20 cellular contexts compared by ENCODE assay signal in genomic region chr2:16094851-16095250, GRCh38.
"Had no signal": no experiment of that assay in that cellular context is flagged by ENCODE, and none has a peak within 500 bp of the region (broad histone marks: within the 10 kb centered on the region; RNA-seq: fewer than 3 reads in every experiment).

No MANE protein-coding gene starts in this region.

- H3K27me3 ChIP-seq: breast epithelium, upper lobe of right lung had no signal

- H3K4me3 ChIP-seq: breast epithelium, lower lobe of right lung, skin epidermis, upper lobe of right lung had no signal

- H3K4me1 ChIP-seq: breast epithelium, lower lobe of right lung, upper lobe of right lung had no signal

- H3K9me3 ChIP-seq: breast epithelium, lower lobe of right lung, upper lobe of right lung had no signal

- H3K36me3 ChIP-seq: breast epithelium, lower lobe of right lung, upper lobe of right lung had no signal

- H3K27ac ChIP-seq: breast epithelium, lower lobe of right lung, skin epidermis, upper lobe of right lung had no signal

- ATAC-seq: activated naive CD4-positive, alpha-beta T cell treated with anti-CD3 and anti-CD28 coated beads, Interleukin-2, amount 50 U/mL, for 72 hours; activated T-cell treated with anti-CD3 and anti-CD28 coated beads, Interleukin-2, amount 50 U/mL, for 72 hours; esophagus mucosa; natural killer cell; sciatic nerve; upper lobe of right lung had no signal

- DNase-seq: activated CD4-positive, alpha-beta T cell treated with anti-CD3 and anti-CD28 coated beads for 4 hours; activated CD4-positive, alpha-beta T cell treated with anti-CD3 and anti-CD28 coated beads, Interleukin-2, amount 50 U/mL, for 4 hours; activated naive CD4-positive, alpha-beta T cell; activated T-cell treated with anti-CD3 and anti-CD28 coated beads for 4 hours; activated T-cell treated with anti-CD3 and anti-CD28 coated beads, Interleukin-2, amount 50 U/mL, for 72 hours; central memory CD4-positive, alpha-beta T cell; endodermal cell; foreskin fibroblast; head of caudate nucleus; lower lobe of right lung; mesenchymal stem cell; natural killer cell; stimulated activated CD4-positive, alpha-beta T cell treated with anti-CD3 and anti-CD28 coated beads, Interleukin-12 subunit alpha, Interleukin-12 subunit beta, amount 100 ng/mL, for 4 hours; stimulated activated CD4-positive, alpha-beta T cell treated with anti-CD3 and anti-CD28 coated beads, Interleukin-4, amount 100 ng/mL, for 1 hour; upper lobe of right lung had no signal
